ENCODE assay signal across 1 cellular context in the genomic region with DNA sequence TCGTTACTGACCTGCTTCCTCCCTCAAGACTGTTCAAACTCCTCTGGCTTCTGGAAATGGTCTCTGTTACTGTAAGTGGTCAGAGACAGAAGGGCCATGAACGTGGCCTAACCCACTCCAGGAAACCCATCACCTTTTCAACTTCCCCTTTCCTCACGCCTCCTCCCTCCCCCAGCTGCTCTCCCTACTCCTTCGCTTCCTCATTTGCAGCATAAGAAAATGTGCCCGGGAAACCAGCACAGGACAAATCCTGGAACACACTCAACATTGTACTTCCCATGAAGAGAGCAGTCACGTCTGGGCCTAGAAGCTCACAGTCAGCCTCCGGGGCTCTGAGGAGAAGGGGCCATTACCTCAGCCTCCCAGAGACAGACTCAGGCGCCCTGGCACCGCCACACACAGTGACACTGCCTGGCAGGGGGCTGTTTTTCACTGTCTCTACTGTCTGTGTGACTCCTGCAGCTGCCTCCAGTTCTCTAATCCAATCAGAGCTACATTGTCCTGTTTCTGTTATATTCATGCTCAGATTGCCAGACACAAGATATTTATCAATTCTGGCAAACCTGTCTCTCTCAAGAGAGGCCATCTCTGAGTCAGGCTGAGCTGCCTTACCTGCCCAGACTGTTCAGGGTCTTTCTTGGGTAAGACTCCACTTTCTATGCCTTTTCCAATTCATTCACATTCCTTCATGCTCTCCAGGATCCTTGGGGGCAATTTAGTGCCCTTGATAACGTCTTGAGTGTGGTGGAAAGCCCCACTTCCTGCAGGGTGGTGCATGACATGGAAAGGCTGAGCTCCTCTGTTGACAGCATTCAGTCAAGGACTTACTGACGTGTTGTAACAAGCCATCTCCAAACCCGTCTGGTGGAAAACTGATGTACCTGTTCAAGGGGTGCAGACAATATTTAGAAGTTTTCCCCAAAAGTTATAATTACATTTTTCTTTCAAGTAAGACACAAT.
TF ChIP-seq lines count a peak whose summit lies in the region.

No MANE protein-coding gene starts in this region.

TF ChIP-seq in IMR-90, 13 proteins besides CTCF, POLR2A, EP300 and RAD21:
- TF ChIP-seq RCOR1 (IDR thresholded peaks at IDR 0.05; ENCODE audit: insufficient replicate concordance, low read length), result no peak
- no peak for TF ChIP-seq MXI1 (IDR thresholded peaks at IDR 0.05; ENCODE audit: borderline replicate concordance, low read depth, low read length)
- TF ChIP-seq BHLHE40 (IDR thresholded peaks at IDR 0.05; ENCODE audit: low read depth, low read length), result no peak
- no peak for TF ChIP-seq MAFK (IDR thresholded peaks at IDR 0.05; ENCODE audit: low read depth, low read length)
- no peak for TF ChIP-seq RFX5 (IDR thresholded peaks at IDR 0.05; ENCODE audit: low read depth, low read length)
